ENCODE assay signal across 1 cellular context in the genomic region with DNA sequence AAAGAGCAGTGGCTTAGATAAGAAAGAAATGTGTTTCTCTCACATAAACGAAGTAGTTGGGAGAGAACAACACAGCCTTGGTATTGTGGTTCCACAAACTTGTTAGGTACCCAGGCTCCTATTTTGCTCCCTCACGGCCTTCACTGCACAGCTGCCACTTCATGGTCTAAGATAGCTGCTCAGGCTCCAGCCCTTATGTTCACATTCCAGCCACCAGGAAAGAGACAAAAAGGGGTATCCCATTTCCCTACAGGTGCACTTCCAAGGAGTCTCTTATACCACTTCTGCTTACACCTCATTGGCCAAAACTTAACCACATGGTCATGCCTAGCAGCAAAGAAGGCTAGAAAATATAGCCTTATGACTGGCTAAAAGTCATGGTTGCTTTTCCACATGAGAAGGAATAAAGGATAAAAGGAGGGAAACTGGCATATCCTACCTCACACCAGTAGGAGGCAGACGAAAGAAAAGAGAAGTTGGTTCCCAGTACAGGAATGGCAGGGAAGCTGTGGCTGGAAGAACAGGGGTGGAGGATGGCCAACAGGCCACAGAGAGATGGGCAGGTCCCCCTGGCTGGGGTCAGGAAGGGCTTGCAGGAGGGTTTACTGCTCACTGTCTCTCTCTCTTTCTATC.
TF ChIP-seq lines count a peak whose summit lies in the region.

No MANE protein-coding gene starts in this region.

TF ChIP-seq in HCT116, 20 proteins besides CTCF, POLR2A, EP300 and RAD21:
- TF ChIP-seq EZH2 (IDR thresholded peaks at IDR 0.05) (no peak), POLR2AphosphoS5 (IDR thresholded peaks at IDR 0.05; ENCODE audit: low read depth, low read length) (no peak), FOSL1 (IDR thresholded peaks at IDR 0.05; ENCODE audit: low read depth) (no peak), ZFX (IDR thresholded peaks at IDR 0.05) (no peak), SRF (IDR thresholded peaks at IDR 0.05; ENCODE audit: low read depth) (no peak), TCF7L2 (IDR thresholded peaks at IDR 0.05; ENCODE audit: borderline replicate concordance, extremely low read depth, insufficient read depth, insufficient read length) (no peak), CEBPB (IDR thresholded peaks at IDR 0.05; ENCODE audit: low read depth) (no peak), JUND (IDR thresholded peaks at IDR 0.05) (no peak), ELF1 (IDR thresholded peaks at IDR 0.05; ENCODE audit: borderline replicate concordance, low read depth) (no peak), EGR1 (IDR thresholded peaks at IDR 0.05; ENCODE audit: low read depth) (no peak), EZH2phosphoT487 (IDR thresholded peaks at IDR 0.05; ENCODE audit: borderline replicate concordance) (no peak), ZNF274 (IDR thresholded peaks at IDR 0.05; ENCODE audit: low read depth, low read length) (no peak), SP1 (IDR thresholded peaks at IDR 0.05; ENCODE audit: low read depth) (no peak), CBX3 (IDR thresholded peaks at IDR 0.05; ENCODE audit: low read depth) (no peak)
- TF ChIP-seq, protein P1, sequence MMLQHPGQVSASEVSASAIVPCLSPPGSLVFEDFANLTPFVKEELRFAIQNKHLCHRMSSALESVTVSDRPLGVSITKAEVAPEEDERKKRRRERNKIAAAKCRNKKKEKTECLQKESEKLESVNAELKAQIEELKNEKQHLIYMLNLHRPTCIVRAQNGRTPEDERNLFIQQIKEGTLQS (IDR thresholded peaks at IDR 0.05): no peak
- TF ChIP-seq, protein P2, sequence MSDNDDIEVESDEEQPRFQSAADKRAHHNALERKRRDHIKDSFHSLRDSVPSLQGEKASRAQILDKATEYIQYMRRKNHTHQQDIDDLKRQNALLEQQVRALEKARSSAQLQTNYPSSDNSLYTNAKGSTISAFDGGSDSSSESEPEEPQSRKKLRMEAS (IDR thresholded peaks at IDR 0.05): no peak
- TF ChIP-seq, protein P3, sequence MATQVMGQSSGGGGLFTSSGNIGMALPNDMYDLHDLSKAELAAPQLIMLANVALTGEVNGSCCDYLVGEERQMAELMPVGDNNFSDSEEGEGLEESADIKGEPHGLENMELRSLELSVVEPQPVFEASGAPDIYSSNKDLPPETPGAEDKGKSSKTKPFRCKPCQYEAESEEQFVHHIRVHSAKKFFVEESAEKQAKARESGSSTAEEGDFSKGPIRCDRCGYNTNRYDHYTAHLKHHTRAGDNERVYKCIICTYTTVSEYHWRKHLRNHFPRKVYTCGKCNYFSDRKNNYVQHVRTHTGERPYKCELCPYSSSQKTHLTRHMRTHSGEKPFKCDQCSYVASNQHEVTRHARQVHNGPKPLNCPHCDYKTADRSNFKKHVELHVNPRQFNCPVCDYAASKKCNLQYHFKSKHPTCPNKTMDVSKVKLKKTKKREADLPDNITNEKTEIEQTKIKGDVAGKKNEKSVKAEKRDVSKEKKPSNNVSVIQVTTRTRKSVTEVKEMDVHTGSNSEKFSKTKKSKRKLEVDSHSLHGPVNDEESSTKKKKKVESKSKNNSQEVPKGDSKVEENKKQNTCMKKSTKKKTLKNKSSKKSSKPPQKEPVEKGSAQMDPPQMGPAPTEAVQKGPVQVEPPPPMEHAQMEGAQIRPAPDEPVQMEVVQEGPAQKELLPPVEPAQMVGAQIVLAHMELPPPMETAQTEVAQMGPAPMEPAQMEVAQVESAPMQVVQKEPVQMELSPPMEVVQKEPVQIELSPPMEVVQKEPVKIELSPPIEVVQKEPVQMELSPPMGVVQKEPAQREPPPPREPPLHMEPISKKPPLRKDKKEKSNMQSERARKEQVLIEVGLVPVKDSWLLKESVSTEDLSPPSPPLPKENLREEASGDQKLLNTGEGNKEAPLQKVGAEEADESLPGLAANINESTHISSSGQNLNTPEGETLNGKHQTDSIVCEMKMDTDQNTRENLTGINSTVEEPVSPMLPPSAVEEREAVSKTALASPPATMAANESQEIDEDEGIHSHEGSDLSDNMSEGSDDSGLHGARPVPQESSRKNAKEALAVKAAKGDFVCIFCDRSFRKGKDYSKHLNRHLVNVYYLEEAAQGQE (IDR thresholded peaks at IDR 0.05; ENCODE audit: low read depth): no peak
- TF ChIP-seq, protein P4, sequence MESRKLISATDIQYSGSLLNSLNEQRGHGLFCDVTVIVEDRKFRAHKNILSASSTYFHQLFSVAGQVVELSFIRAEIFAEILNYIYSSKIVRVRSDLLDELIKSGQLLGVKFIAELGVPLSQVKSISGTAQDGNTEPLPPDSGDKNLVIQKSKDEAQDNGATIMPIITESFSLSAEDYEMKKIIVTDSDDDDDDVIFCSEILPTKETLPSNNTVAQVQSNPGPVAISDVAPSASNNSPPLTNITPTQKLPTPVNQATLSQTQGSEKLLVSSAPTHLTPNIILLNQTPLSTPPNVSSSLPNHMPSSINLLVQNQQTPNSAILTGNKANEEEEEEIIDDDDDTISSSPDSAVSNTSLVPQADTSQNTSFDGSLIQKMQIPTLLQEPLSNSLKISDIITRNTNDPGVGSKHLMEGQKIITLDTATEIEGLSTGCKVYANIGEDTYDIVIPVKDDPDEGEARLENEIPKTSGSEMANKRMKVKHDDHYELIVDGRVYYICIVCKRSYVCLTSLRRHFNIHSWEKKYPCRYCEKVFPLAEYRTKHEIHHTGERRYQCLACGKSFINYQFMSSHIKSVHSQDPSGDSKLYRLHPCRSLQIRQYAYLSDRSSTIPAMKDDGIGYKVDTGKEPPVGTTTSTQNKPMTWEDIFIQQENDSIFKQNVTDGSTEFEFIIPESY (IDR thresholded peaks at IDR 0.05; ENCODE audit: extremely low read depth, insufficient replicate concordance, low read length): no peak
TF ChIP-seq in HCT116: peak in this region for 0.
